8 cellular contexts compared by ENCODE assay signal in genomic region chr19:12792048-12792852, GRCh38. TPM values are rescaled to one million over a fixed set of nuclear protein-coding genes. Genes with fewer than 3 reads are reported as not detected.
DNase-seq lines count a peak whose midpoint lies in the region; ATAC-seq, FAIRE-seq and TF ChIP-seq lines count a peak whose summit lies in the region.

No MANE protein-coding gene starts in this region.

- no peaks in the 10 kb centered on the region for H3K27me3 ChIP-seq in uterus

- peaks cover 0 to 9% (median 0%) of the 10 kb centered on the region in 7 donors for H3K9me3 Mint-ChIP-seq in CD14-positive monocyte

- no peaks in the 10 kb centered on the region for H3K36me3 ChIP-seq in uterus

- no peak for ATAC-seq in GM21526 (IDR thresholded peaks at IDR 0.05; ENCODE audit: low FRiP score, unreplicated experiment)

- H3K4me3 ChIP-seq in uterus: peak overlapping the region; percentile 84 to 87

- TF ChIP-seq CTCF in CD14-positive monocyte (IDR thresholded peaks at IDR 0.05) (no peak), uterus (IDR thresholded peaks at IDR 0.05) (peak in 1 of 4 experiments; percentile 14)

- peak overlapping the region; percentile 98 to 100 for H3K27ac ChIP-seq in uterus

- peak overlapping the region; percentile 98 to 100 (median 100) for H3K27ac Mint-ChIP-seq in CD14-positive monocyte

- TF ChIP-seq POLR2A in uterus (IDR thresholded peaks at IDR 0.05): peak in 1 of 2 donors; percentile 35

- H3K9me3 ChIP-seq in uterus: no peaks in the 10 kb centered on the region

- H3K27me3 Mint-ChIP-seq in CD14-positive monocyte (ENCODE audit: low read depth in 3 of 3): peaks cover 0 to 4% (median 1%) of the 10 kb centered on the region in 3 donors

- H3K4me1 ChIP-seq in uterus: peaks cover 0 to 10% of the 10 kb centered on the region in 2 donors

- DNase-seq in CD14-positive monocyte (ENCODE audit: low spot score): peak; percentile 62
- DNase-seq in HTR-8/SVneo (ENCODE audit: insufficient read length, low spot score): no peak
- DNase-seq in RPMI7951 (ENCODE audit: low read depth): peak; percentile 64
- peak; percentile 57 for DNase-seq in activated gamma-delta T cell treated with anti-CD3 and anti-CD28 coated beads, Interleukin-2, amount 50 U/mL, for 16 hours (ENCODE audit: low read depth)
- peak; percentile 71 for DNase-seq in glomerular visceral epithelial cell (ENCODE audit: extremely low spot score)
- peak; percentile 55 for DNase-seq in occipital lobe (lab: John Stamatoyannopoulos, UW)
- peak; percentile 59 to 61 for DNase-seq in uterus

- H3K4me1 Mint-ChIP-seq in CD14-positive monocyte: peaks cover 46% of the 10 kb centered on the region

- intact Hi-C loops in CD14-positive monocyte (cut with micrococcal nuclease) (loop anchor here (5.0 to 10.0 kb wide), 4 partner anchors 125 to 360 kb away; partner anchors contain the start of genes CALR (in 1 of the 2), IER2 (in 1 of the 2), MAN2B1 (in 1 of the 2) and STX10 (in 1 of the 2)), uterus (cut with DNase I; ENCODE audit: low total_unique reads) (loop anchor here (2.0 kb wide), 1 partner anchor 15 kb away; no protein-coding TSS in a partner anchor)

- H3K36me3 Mint-ChIP-seq in CD14-positive monocyte: peaks cover 2 to 12% of the 10 kb centered on the region in 2 donors

- peak; percentile 46 for FAIRE-seq in HTR-8/SVneo (lab: Jason Lieb, UNC)

- peak overlapping the region; percentile 94 to 98 for H3K4me3 Mint-ChIP-seq in CD14-positive monocyte

RNA-seq across cellular contexts. Expression of gene JUNB, which starts 1.0 kb away (rescaled TPM):
- polyA plus RNA-seq in CD14-positive monocyte: 1,000 to 10,000 TPM; 1,279 to 1,468 TPM
- total RNA-seq in RPMI7951 (2014; rRNA removed; shearing (Covaris generic)): 44.1 and 61.9 TPM in 2 replicates
- total RNA-seq in occipital lobe: 22.6 TPM
- total RNA-seq in uterus: 100 to 1,000 TPM in 1 of 4 donors, 10 to 100 TPM in 3; 47.4 to 417 (median 81.5) TPM

RNA-seq across cellular contexts. Expression of gene PRDX2, which starts 9.3 kb away (rescaled TPM):
- 10 to 100 TPM; 46.7 to 71.5 TPM for polyA plus RNA-seq in CD14-positive monocyte
- total RNA-seq in RPMI7951 (2014; rRNA removed; shearing (Covaris generic)): 443 and 513 TPM in 2 replicates
- total RNA-seq in occipital lobe (174 TPM), uterus (100 to 1,000 TPM; 148 to 178 (median 163) TPM)

RNA-seq across cellular contexts. Expression of gene THSD8, which starts 9.6 kb away (rescaled TPM):
- 1 to 10 TPM in 1 of 2 donors, not detected in 1; 4.0 TPM for polyA plus RNA-seq in CD14-positive monocyte
- total RNA-seq in RPMI7951 (2014; rRNA removed; shearing (Covaris generic)): not detected in 2 replicates
- total RNA-seq in occipital lobe: 0.62 TPM
- total RNA-seq in uterus: 1 to 10 TPM in 1 of 4 donors, not detected in 3; 4.1 TPM

RNA-seq across cellular contexts. Expression of gene RNASEH2A, which starts 14.1 kb away (rescaled TPM):
- polyA plus RNA-seq in CD14-positive monocyte: 10 to 100 TPM; 15.2 to 21.5 TPM
- 83.6 and 99.1 TPM in 2 replicates for total RNA-seq in RPMI7951 (2014; rRNA removed; shearing (Covaris generic))
- total RNA-seq in occipital lobe (15.8 TPM), uterus (10 to 100 TPM in 1 of 4 donors, 1 to 10 TPM in 3; 2.3 to 18.9 (median 3.1) TPM)

RNA-seq across cellular contexts. Expression of gene HOOK2, which starts 16.9 kb away (rescaled TPM):
- polyA plus RNA-seq in CD14-positive monocyte: 1 to 10 TPM in 1 of 2 donors, under 1 TPM in 1; 0.55 to 1.1 TPM
- 4.0 and 9.0 TPM in 2 replicates for total RNA-seq in RPMI7951 (2014; rRNA removed; shearing (Covaris generic))
- total RNA-seq in occipital lobe (20.3 TPM), uterus (10 to 100 TPM in 2 of 4 donors, 1 to 10 TPM in 1, under 1 TPM in 1; 0.59 to 37.5 (median 14.0) TPM)
